In genomic region chr6:87139236-87139635, GRCh38 we compare ENCODE assay signal across 1 cellular context.
TF ChIP-seq lines count a peak whose summit lies in the region.

No MANE protein-coding gene starts in this region.

TF ChIP-seq in HCT116, 20 proteins besides CTCF, POLR2A, EP300 and RAD21 (continued from another document):
- TF ChIP-seq MAX (IDR thresholded peaks at IDR 0.05) (no peak), SIN3A (IDR thresholded peaks at IDR 0.05; ENCODE audit: low read depth) (no peak), EZH2 (IDR thresholded peaks at IDR 0.05) (no peak), ATF3 (IDR thresholded peaks at IDR 0.05) (no peak), SP1 (IDR thresholded peaks at IDR 0.05; ENCODE audit: low read depth) (no peak), TCF7L2 (IDR thresholded peaks at IDR 0.05; ENCODE audit: borderline replicate concordance, extremely low read depth, insufficient read depth, insufficient read length) (no peak)
